Comparison of ENCODE assay signal across 25 cellular contexts in the genomic region with DNA sequence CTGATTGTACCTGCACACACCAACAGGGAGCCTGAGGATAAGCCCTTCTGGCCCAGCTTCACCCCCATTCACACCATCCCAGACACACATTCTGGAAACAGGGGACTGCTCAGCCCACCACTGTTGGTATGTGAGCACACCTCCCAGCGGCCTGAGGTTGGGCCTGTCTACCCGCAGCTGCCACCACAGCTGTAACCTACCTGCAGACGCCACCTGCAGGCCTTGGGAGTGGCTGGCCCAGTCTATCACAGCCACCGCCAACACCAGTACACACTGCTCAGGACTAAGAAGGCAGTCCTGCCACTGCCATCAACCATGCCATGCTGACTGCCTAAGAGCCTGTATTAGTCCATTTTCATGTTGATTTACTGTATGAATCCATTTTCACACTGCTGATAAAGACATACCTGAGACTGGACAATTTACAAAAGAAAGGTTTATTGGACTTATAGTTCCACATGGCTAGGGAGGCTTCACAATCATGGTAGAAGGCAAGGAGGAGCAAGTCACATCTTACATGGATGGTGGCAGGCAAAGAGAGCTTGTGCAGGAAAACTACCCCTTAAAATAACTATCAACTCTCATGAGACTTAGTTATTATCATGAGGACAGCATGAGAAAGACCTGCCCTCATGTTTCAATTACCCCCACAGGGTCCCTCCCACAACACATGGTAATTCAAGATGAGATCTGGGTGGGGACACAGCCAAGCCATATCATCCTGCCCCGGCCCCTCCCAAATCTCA. TPM values are rescaled to one million over a fixed set of nuclear protein-coding genes. Genes with fewer than 3 reads are reported as not detected.
DNase-seq lines count a peak whose midpoint lies in the region; ATAC-seq and TF ChIP-seq lines count a peak whose summit lies in the region.
"Had no signal": no experiment of that assay in that cellular context is flagged by ENCODE, and none has a peak within 500 bp of the region (broad histone marks: within the 10 kb centered on the region; RNA-seq: fewer than 3 reads in every experiment).

No MANE protein-coding gene starts in this region.

- no peaks in the 10 kb centered on the region for H3K9me3 ChIP-seq in CD4-positive, alpha-beta T cell (ENCODE audit: control insufficient read depth, low read length)
- H3K9me3 ChIP-seq: SJCRH30, suprapubic skin had no signal

- no peak overlapping the region for H3K23ac ChIP-seq in mesendoderm (ENCODE audit: low read length)

- no peak overlapping the region for H2BK120ac ChIP-seq in mesendoderm (ENCODE audit: low read depth, low read length)

- TF ChIP-seq CTCF in CD4-positive, alpha-beta T cell (IDR thresholded peaks at IDR 0.05) = no peak

- no CpG with 5 or more reads among the region's 5 CpGs for WGBS in mesendoderm (ENCODE audit: extremely low coverage, insufficient coverage, low lambda C conversion rate)

- H3K4me1 ChIP-seq in mesendoderm (ENCODE audit: control insufficient read depth, low read depth, low read length) = peaks cover 6% of the 10 kb centered on the region
- H3K4me1 ChIP-seq: SJCRH30, suprapubic skin had no signal

- no peaks in the 10 kb centered on the region for H3K36me3 ChIP-seq in mesendoderm (ENCODE audit: control insufficient read depth, insufficient read depth, low read length)
- H3K36me3 ChIP-seq: SJCRH30, suprapubic skin had no signal

- H3K27ac ChIP-seq in CD4-positive, alpha-beta T cell (ENCODE audit: low read depth, low read length) = no peak overlapping the region
- H3K27ac ChIP-seq in mesendoderm (ENCODE audit: low read depth, low read length) = no peak overlapping the region
- H3K27ac ChIP-seq: GM23248, SJCRH30, suprapubic skin had no signal

- peaks cover 60% of the 10 kb centered on the region for H3K36me3 Mint-ChIP-seq in CD4-positive, alpha-beta T cell (ENCODE audit: low read depth)
- peaks cover 38% of the 10 kb centered on the region for H3K36me3 Mint-ChIP-seq in activated T-helper 17 cell treated with anti-CD3 and anti-CD28 coated beads, Interleukin-2, amount 50 U/mL, for 72 hours (ENCODE audit: low read depth)

- intact Hi-C loops in CD4-positive, alpha-beta T cell (cut with DNase I, micrococcal nuclease) = no loop called here

- no peak overlapping the region for H4K8ac ChIP-seq in mesendoderm (ENCODE audit: low read depth, low read length)

- no peak overlapping the region for H3K4ac ChIP-seq in mesendoderm (ENCODE audit: low read depth, low read length)

- no peak for ATAC-seq in CD4-positive, alpha-beta T cell (ENCODE audit: poor library complexity)
- peak; percentile 28 for ATAC-seq in activated T-helper 17 cell treated with anti-CD3 and anti-CD28 coated beads, Interleukin-2, amount 50 U/mL, for 72 hours (replicated peaks)
- ATAC-seq in HG03378 (IDR thresholded peaks at IDR 0.05; ENCODE audit: unreplicated experiment) (no peak), HG03280 (IDR thresholded peaks at IDR 0.05; ENCODE audit: unreplicated experiment) (no peak)

- H3K9ac ChIP-seq in mesendoderm (ENCODE audit: low read length) = no peak overlapping the region
- H3K9ac ChIP-seq: GM23248 had no signal

- no peak overlapping the region for H3K56ac ChIP-seq in mesendoderm (ENCODE audit: low read length)

- no peak overlapping the region for H4K5ac ChIP-seq in mesendoderm (ENCODE audit: low read length)

- H3K4me1 Mint-ChIP-seq in CD4-positive, alpha-beta T cell (ENCODE audit: low read depth) = peaks cover 77% of the 10 kb centered on the region
- H3K4me1 Mint-ChIP-seq in activated T-helper 17 cell treated with anti-CD3 and anti-CD28 coated beads, Interleukin-2, amount 50 U/mL, for 72 hours = peaks cover 37% of the 10 kb centered on the region

- peaks cover 61% of the 10 kb centered on the region for H3K79me2 ChIP-seq in mesendoderm (ENCODE audit: control insufficient read depth, insufficient read depth, low read length)

- peaks cover 2% of the 10 kb centered on the region for H3K9me3 Mint-ChIP-seq in CD4-positive, alpha-beta T cell
- H3K9me3 Mint-ChIP-seq in activated T-helper 17 cell treated with anti-CD3 and anti-CD28 coated beads, Interleukin-2, amount 50 U/mL, for 72 hours = no peaks in the 10 kb centered on the region

- no peak overlapping the region for H2AK5ac ChIP-seq in mesendoderm (ENCODE audit: low read length)

- no peak overlapping the region for H3K18ac ChIP-seq in mesendoderm (ENCODE audit: low read length)

- CTCF ChIA-PET in CD4-positive, alpha-beta T cell (lab: Charles Lee) = no interaction called here

- no peak overlapping the region for H3K4me3 Mint-ChIP-seq in CD4-positive, alpha-beta T cell
- no peak overlapping the region for H3K4me3 Mint-ChIP-seq in activated T-helper 17 cell treated with anti-CD3 and anti-CD28 coated beads, Interleukin-2, amount 50 U/mL, for 72 hours

- H2BK5ac ChIP-seq in mesendoderm (ENCODE audit: low read length) = no peak overlapping the region

- peak overlapping the region; percentile 24 for H3K27ac Mint-ChIP-seq in CD4-positive, alpha-beta T cell
- H3K27ac Mint-ChIP-seq in activated T-helper 17 cell treated with anti-CD3 and anti-CD28 coated beads, Interleukin-2, amount 50 U/mL, for 72 hours = no peak overlapping the region

- POLR2A ChIA-PET in CD4-positive, alpha-beta T cell (lab: Charles Lee) = no interaction called here

- H2BK15ac ChIP-seq in mesendoderm (replicated peaks; ENCODE audit: low read depth) = no peak overlapping the region

- H3K4me2 ChIP-seq in mesendoderm (ENCODE audit: low read length) = no peak overlapping the region

- DNase-seq in CD4-positive, alpha-beta T cell = no peak
- DNase-seq in D341Med (ENCODE audit: low spot score) (peak; percentile 25), mesendoderm (peak; percentile 46), NCI-H146 (lab: John Stamatoyannopoulos, UW) (no peak)
- DNase-seq: activated CD4-positive, alpha-beta T cell treated with anti-CD3 and anti-CD28 coated beads for 48 hours; activated naive CD4-positive, alpha-beta T cell treated with anti-CD3 and anti-CD28 coated beads, Interleukin-2, amount 50 U/mL, for 16 hours; aorta; C1 segment of cervical spinal cord; central memory CD4-positive, alpha-beta T cell; DMS 273 treated with DMSO at 0.1 percent for 48 hours; GDM1; GM23248; mammary epithelial cell; NCI-H1436 treated with DMSO at 0.1 percent for 48 hours; NCI-H2171; NCI-H510A treated with DMSO at 0.1 percent for 48 hours; NK-92 treated with Interleukin-12 subunit alpha and Interleukin-12 subunit beta, amount 100 ng/mL, for 24 hours; occipital lobe; SJCRH30; small intestine; stimulated activated CD4-positive, alpha-beta T cell treated with anti-CD3 and anti-CD28 coated beads, Interleukin-1b, Interleukin-23, amount 100 ng/mL, for 48 hours had no signal

- no peak overlapping the region for H3K4me3 ChIP-seq in mesendoderm (ENCODE audit: low read length)
- H3K4me3 ChIP-seq: GM23248, SJCRH30, suprapubic skin had no signal

- H3K27me3 Mint-ChIP-seq in CD4-positive, alpha-beta T cell = no peaks in the 10 kb centered on the region
- no peaks in the 10 kb centered on the region for H3K27me3 Mint-ChIP-seq in activated T-helper 17 cell treated with anti-CD3 and anti-CD28 coated beads, Interleukin-2, amount 50 U/mL, for 72 hours

- H3K27me3 ChIP-seq in CD4-positive, alpha-beta T cell (ENCODE audit: control insufficient read depth, insufficient read depth, low read length) = no peaks in the 10 kb centered on the region
- no peaks in the 10 kb centered on the region for H3K27me3 ChIP-seq in mesendoderm (ENCODE audit: insufficient read depth, low read length, poor library complexity)
- H3K27me3 ChIP-seq: SJCRH30, suprapubic skin had no signal

- H3K79me1 ChIP-seq in mesendoderm (ENCODE audit: low read length) = peaks cover 19% of the 10 kb centered on the region

RNA-seq across cellular contexts. Expression of a gene that starts 30.6 kb away (rescaled TPM):
- 10 to 100 TPM; 87.7 to 91.9 TPM for total RNA-seq in CD4-positive, alpha-beta T cell
- 10 to 100 TPM; 46.2 to 68.7 TPM for total RNA-seq in activated T-helper 17 cell treated with anti-CD3 and anti-CD28 coated beads, Interleukin-2, amount 50 U/mL, for 72 hours
- 59.1 TPM for polyA plus RNA-seq in mesendoderm (2013, experiment 1 of 2)
- polyA plus RNA-seq in mesendoderm (2013, experiment 2 of 2) = 59.0 TPM

RNA-seq across cellular contexts. Expression of a gene that starts 31.0 kb away (rescaled TPM):
- total RNA-seq in CD4-positive, alpha-beta T cell = 1 to 10 TPM; 1.5 to 2.1 TPM
- 1 to 10 TPM; 7.4 to 7.7 TPM for total RNA-seq in activated T-helper 17 cell treated with anti-CD3 and anti-CD28 coated beads, Interleukin-2, amount 50 U/mL, for 72 hours
- polyA plus RNA-seq in mesendoderm (2013, experiment 1 of 2) = 23.9 TPM
- 22.1 TPM for polyA plus RNA-seq in mesendoderm (2013, experiment 2 of 2)

Comparison
In these comparisons a context has a peak if more than half of its experiments do, and no peak if none do; other contexts are left out.
1. DNase-seq: peak in D341Med (single experiment) and mesendoderm (single experiment); none in CD4-positive, alpha-beta T cell (0 of 10) and NCI-H146 (single experiment).